Comparison of ENCODE assay signal across 11 cellular contexts in genomic region chr7:88226886-88227516, GRCh38. TPM values are rescaled to one million over a fixed set of nuclear protein-coding genes. Genes with fewer than 3 reads are reported as not detected.
DNase-seq lines count a peak whose midpoint lies in the region; ATAC-seq and TF ChIP-seq lines count a peak whose summit lies in the region.
"Had no signal": no experiment of that assay in that cellular context is flagged by ENCODE, and none has a peak within 500 bp of the region (broad histone marks: within the 10 kb centered on the region; RNA-seq: fewer than 3 reads in every experiment).

No MANE protein-coding gene starts in this region.

- POLR2A ChIA-PET in A673 (lab: Charles Lee; ENCODE audit: low non-redundant PET), result no interaction called here

- peak; percentile 92 for DNase-seq in HT1080 (ENCODE audit: low read depth)
- peak; percentile 53 for DNase-seq in brain microvascular endothelial cell
- DNase-seq in left lung, result peak; percentile 67 to 76
- DNase-seq in ascending aorta (ENCODE audit: low spot score in 2 of 2), result no peak
- DNase-seq in A673 (ENCODE audit: low spot score), result no peak
- no peak for DNase-seq in central memory CD4-positive, alpha-beta T cell
- DNase-seq: activated CD4-positive, alpha-beta T cell treated with anti-CD3 and anti-CD28 coated beads for 4 hours; NCI-H748 treated with DMSO at 0.1 percent for 48 hours had no signal

- peaks cover 0 to 11% of the 10 kb centered on the region in 2 donors for H3K4me1 ChIP-seq in left lung
- H3K4me1 ChIP-seq in ascending aorta, result no peaks in the 10 kb centered on the region
- H3K4me1 ChIP-seq in A673 (ENCODE audit: insufficient read depth, low read length, poor library complexity, severe bottlenecking), result no peaks in the 10 kb centered on the region
- H3K4me1 ChIP-seq: parathyroid adenoma had no signal

- H3K9me3 ChIP-seq in left lung, result no peaks in the 10 kb centered on the region
- peaks cover 0 to 4% of the 10 kb centered on the region in 2 donors for H3K9me3 ChIP-seq in ascending aorta
- H3K9me3 ChIP-seq in A673 (ENCODE audit: low read depth, low read length, poor library complexity, severe bottlenecking), result no peaks in the 10 kb centered on the region

- in situ Hi-C loops in brain microvascular endothelial cell (cut with HindIII; ENCODE audit: low pct_ligation_motif_present, low sequenced_read_pairs), result no loop called here

- no peaks in the 10 kb centered on the region for H3K27me3 ChIP-seq in brain microvascular endothelial cell (replicated peaks)
- no peaks in the 10 kb centered on the region for H3K27me3 ChIP-seq in left lung
- H3K27me3 ChIP-seq in ascending aorta, result no peaks in the 10 kb centered on the region
- no peaks in the 10 kb centered on the region for H3K27me3 ChIP-seq in A673 (replicated peaks; ENCODE audit: insufficient read depth, low read depth, low read length, poor library complexity)

- intact Hi-C loops in left lung (cut with DNase I), result no loop called here
- intact Hi-C loops in ascending aorta (cut with DNase I), result no loop called here
- intact Hi-C loops in A673 (cut with micrococcal nuclease; ENCODE audit: unreplicated experiment), result no loop called here

- peak; percentile 89 for ATAC-seq in left lung
- ATAC-seq in HG03025 (IDR thresholded peaks at IDR 0.05; ENCODE audit: low FRiP score, unreplicated experiment), result no peak

- CTCF ChIA-PET in A673 (lab: Charles Lee), result no interaction called here

- no peak overlapping the region for H3K4me3 ChIP-seq in brain microvascular endothelial cell (ENCODE audit: low read depth, low read length)
- no peak overlapping the region for H3K4me3 ChIP-seq in left lung
- H3K4me3 ChIP-seq in ascending aorta, result no peak overlapping the region
- H3K4me3 ChIP-seq in A673 (ENCODE audit: low read depth, low read length, poor library complexity, severe bottlenecking), result no peak overlapping the region

- no peak for TF ChIP-seq CTCF in 22Rv1 (IDR thresholded peaks at IDR 0.05)
- no peak for TF ChIP-seq CTCF in brain microvascular endothelial cell (IDR thresholded peaks at IDR 0.05; ENCODE audit: low read depth, low read length, missing control alignments)
- TF ChIP-seq CTCF in left lung (IDR thresholded peaks at IDR 0.05), result no peak
- no peak for TF ChIP-seq CTCF in ascending aorta (IDR thresholded peaks at IDR 0.05)
- no peak for TF ChIP-seq CTCF in A673 (conservative IDR thresholded peaks at IDR 0.05; ENCODE audit: low read depth, low read length)

- H3K36me3 ChIP-seq in brain microvascular endothelial cell (replicated peaks) (no peaks in the 10 kb centered on the region), left lung (no peaks in the 10 kb centered on the region), ascending aorta (no peaks in the 10 kb centered on the region), A673 (ENCODE audit: insufficient read depth, low read length, poor library complexity, severe bottlenecking) (no peaks in the 10 kb centered on the region)

- H3K27ac ChIP-seq in 22Rv1 (peak overlapping the region; percentile 65), brain microvascular endothelial cell (peak overlapping the region; percentile 35), left lung (no peak overlapping the region), ascending aorta (no peak overlapping the region), A673 (ENCODE audit: low read depth, low read length, poor library complexity, severe bottlenecking) (no peak overlapping the region)
- H3K27ac ChIP-seq: parathyroid adenoma had no signal

- no TSS peak for BruUV-seq in A673 (replicated peaks; lab: Mats Ljungman, UMichigan)

RNA-seq across cellular contexts. Expression of gene SRI, which starts 7.2 kb away (rescaled TPM):
- total RNA-seq in HT1080 (2014; rRNA removed; shearing (Covaris generic)), result 141 and 155 TPM in 2 replicates
- polyA plus RNA-seq in HT1080 (2015; cell fraction: cytosol; rRNA removed), result 108 and 141 TPM in 2 replicates
- 73.6 and 91.7 TPM in 2 replicates for polyA plus RNA-seq in HT1080 (2015; cell fraction: nucleus; rRNA removed)
- total RNA-seq in left lung, result 100 to 1,000 TPM; 121 to 124 TPM
- total RNA-seq in ascending aorta, result 16.7 TPM
- total RNA-seq in A673 (2021), result 87.7 and 91.6 TPM in 2 replicates

Comparison
In these comparisons a context has a peak if more than half of its experiments do, and no peak if none do; other contexts are left out.
1. H3K27ac ChIP-seq: peak in 22Rv1 (single experiment) and brain microvascular endothelial cell (single experiment); none in left lung (0 of 2), ascending aorta (0 of 2) and A673 (single experiment).
2. DNase-seq: peak in HT1080 (single experiment), brain microvascular endothelial cell (single experiment) and left lung (2 of 2); none in ascending aorta (0 of 2), A673 (single experiment) and central memory CD4-positive, alpha-beta T cell (single experiment).